13 cellular contexts compared by ENCODE assay signal in genomic region chr6:87806098-87806497, GRCh38.
A peak's percentile ranks its signal among the peaks of the same experiment; 100 is the strongest.
DNase-seq lines count a peak whose midpoint lies in the region; ATAC-seq and TF ChIP-seq lines count a peak whose summit lies in the region.
"Had no signal": no experiment of that assay in that cellular context is flagged by ENCODE, and none has a peak within 500 bp of the region (broad histone marks: within the 10 kb centered on the region; RNA-seq: fewer than 3 reads in every experiment).

No MANE protein-coding gene starts in this region.

- no peak overlapping the region; the same call in 1 of the 2 replicates for H3K9ac ChIP-seq in OCI-LY3 (ENCODE audit: low read length)
- H3K9ac ChIP-seq: BLaER1 treated with 17β-estradiol and CSF1 and Interleukin-3, amounts not matched to agents 10 nM and 100 nM had no signal

- H3K27ac Mint-ChIP-seq in activated T-cell treated with anti-CD3 and anti-CD28 coated beads, Interleukin-2, amount 50 U/mL, for 24 hours, result peak overlapping the region; percentile 16
- H3K27ac Mint-ChIP-seq in GM23338 (no peak overlapping the region), nephron progenitor cell (peak overlapping the region; percentile 30)

- no peaks in the 10 kb centered on the region for H3F3A ChIP-seq in GM23338 (replicated peaks; ENCODE audit: low read depth)

- no peaks in the 10 kb centered on the region for H3K9me3 ChIP-seq in OCI-LY3 (ENCODE audit: insufficient read depth, low read length)
- no peaks in the 10 kb centered on the region for H3K9me3 ChIP-seq in WERI-Rb-1 (ENCODE audit: severe bottlenecking)
- H3K9me3 ChIP-seq: BLaER1 treated with 17β-estradiol and CSF1 and Interleukin-3, amounts not matched to agents 10 nM and 100 nM had no signal

- peaks cover 25% of the 10 kb centered on the region for H3K4me1 Mint-ChIP-seq in activated T-cell treated with anti-CD3 and anti-CD28 coated beads, Interleukin-2, amount 50 U/mL, for 24 hours (ENCODE audit: low read depth)
- no peaks in the 10 kb centered on the region for H3K4me1 Mint-ChIP-seq in GM23338
- H3K4me1 Mint-ChIP-seq in nephron progenitor cell, result peaks cover 11% of the 10 kb centered on the region

- H3K27ac ChIP-seq in GM23338 (ENCODE audit: low read depth) (no peak overlapping the region), OCI-LY3 (ENCODE audit: low read length) (peak overlapping the region; percentile 61), WERI-Rb-1 (no peak overlapping the region)
- H3K27ac ChIP-seq: BLaER1 treated with 17β-estradiol and CSF1 and Interleukin-3, amounts not matched to agents 10 nM and 100 nM had no signal

- H3K36me3 Mint-ChIP-seq in activated T-cell treated with anti-CD3 and anti-CD28 coated beads, Interleukin-2, amount 50 U/mL, for 24 hours (ENCODE audit: low read depth), result no peaks in the 10 kb centered on the region
- H3K36me3 Mint-ChIP-seq in GM23338 (ENCODE audit: low read depth), result no peaks in the 10 kb centered on the region
- H3K36me3 Mint-ChIP-seq in nephron progenitor cell (ENCODE audit: low read depth), result no peaks in the 10 kb centered on the region

- H3K4me3 ChIP-seq in GM23338 (no peak overlapping the region), OCI-LY3 (ENCODE audit: low read length) (no peak overlapping the region), WERI-Rb-1 (ENCODE audit: low read depth, low read length) (no peak overlapping the region)
- H3K4me3 ChIP-seq: BLaER1 treated with 17β-estradiol and CSF1 and Interleukin-3, amounts not matched to agents 10 nM and 100 nM had no signal

- peaks cover 39% of the 10 kb centered on the region for H3K27me3 Mint-ChIP-seq in activated T-cell treated with anti-CD3 and anti-CD28 coated beads, Interleukin-2, amount 50 U/mL, for 24 hours
- H3K27me3 Mint-ChIP-seq in GM23338 (ENCODE audit: insufficient read depth, low read depth, poor library complexity), result peaks cover 8% of the 10 kb centered on the region
- peaks cover 13% of the 10 kb centered on the region for H3K27me3 Mint-ChIP-seq in nephron progenitor cell (ENCODE audit: low read depth, poor library complexity)

- ATAC-seq in GM23338, result no peak
- ATAC-seq in GM19463 (IDR thresholded peaks at IDR 0.05; ENCODE audit: unreplicated experiment), result no peak

- no peaks in the 10 kb centered on the region for H3K9me3 Mint-ChIP-seq in activated T-cell treated with anti-CD3 and anti-CD28 coated beads, Interleukin-2, amount 50 U/mL, for 24 hours
- H3K9me3 Mint-ChIP-seq in GM23338 (no peaks in the 10 kb centered on the region), nephron progenitor cell (no peaks in the 10 kb centered on the region)

- no peak overlapping the region for H3K4me3 Mint-ChIP-seq in activated T-cell treated with anti-CD3 and anti-CD28 coated beads, Interleukin-2, amount 50 U/mL, for 24 hours
- H3K4me3 Mint-ChIP-seq in GM23338 (no peak overlapping the region), nephron progenitor cell (no peak overlapping the region)

- H3K27me3 ChIP-seq in GM23338 (ENCODE audit: insufficient read depth), result no peaks in the 10 kb centered on the region
- H3K27me3 ChIP-seq in OCI-LY3 (ENCODE audit: low read depth, low read length), result no peaks in the 10 kb centered on the region
- H3K27me3 ChIP-seq in WERI-Rb-1 (ENCODE audit: insufficient read depth, low read depth, severe bottlenecking), result no peaks in the 10 kb centered on the region
- H3K27me3 ChIP-seq: BLaER1 treated with 17β-estradiol and CSF1 and Interleukin-3, amounts not matched to agents 10 nM and 100 nM had no signal

- H3K4me1 ChIP-seq in GM23338 (ENCODE audit: insufficient read depth) (no peaks in the 10 kb centered on the region), OCI-LY3 (ENCODE audit: low read length) (peaks cover 49% of the 10 kb centered on the region)
- H3K4me1 ChIP-seq: BLaER1 treated with 17β-estradiol and CSF1 and Interleukin-3, amounts not matched to agents 10 nM and 100 nM had no signal

- no peak for TF ChIP-seq CTCF in GM23338 (conservative IDR thresholded peaks at IDR 0.05; ENCODE audit: low read depth in 2 of 2)
- TF ChIP-seq CTCF in OCI-LY3 (IDR thresholded peaks at IDR 0.05; ENCODE audit: low read depth, low read length), result no peak
- TF ChIP-seq CTCF in nephron progenitor cell (IDR thresholded peaks at IDR 0.05), result no peak
- no peak for TF ChIP-seq CTCF in WERI-Rb-1 (IDR thresholded peaks at IDR 0.05; ENCODE audit: low read depth, low read length)

- DNase-seq in activated T-cell treated with anti-CD3 and anti-CD28 coated beads, Interleukin-2, amount 50 U/mL, for 24 hours, result no peak
- no peak for DNase-seq in activated T-cell treated with anti-CD3 and anti-CD28 coated beads, Interleukin-2, amount 50 U/mL, for 48 hours
- DNase-seq in GM23338 (ENCODE audit: low spot score) (no peak), nephron progenitor cell (no peak), WERI-Rb-1 (no peak), NCI-H510A treated with DMSO at 0.1 percent for 48 hours (lab: John Stamatoyannopoulos, UW) (no peak)
- DNase-seq: 8988T, NCI-H146, NCI-H510A, SIG-M5 had no signal

- H3K79me2 ChIP-seq in GM23338 (replicated peaks; ENCODE audit: insufficient read depth) (no peaks in the 10 kb centered on the region), OCI-LY3 (ENCODE audit: low read length) (no peaks in the 10 kb centered on the region)

- H3K4me2 ChIP-seq in GM23338 (no peak overlapping the region), OCI-LY3 (ENCODE audit: low read length) (peak overlapping the region; percentile 45)
- H3K4me2 ChIP-seq: BLaER1 treated with 17β-estradiol and CSF1 and Interleukin-3, amounts not matched to agents 10 nM and 100 nM had no signal

- no peaks in the 10 kb centered on the region for H3K36me3 ChIP-seq in GM23338 (ENCODE audit: insufficient read depth)
- no peaks in the 10 kb centered on the region for H3K36me3 ChIP-seq in OCI-LY3 (replicated peaks; ENCODE audit: low read depth, low read length)
- H3K36me3 ChIP-seq in WERI-Rb-1, result no peaks in the 10 kb centered on the region
- H3K36me3 ChIP-seq: BLaER1 treated with 17β-estradiol and CSF1 and Interleukin-3, amounts not matched to agents 10 nM and 100 nM had no signal

- H3K9me2 ChIP-seq in GM23338 (ENCODE audit: insufficient read depth), result peaks cover 4% of the 10 kb centered on the region; the same call in 1 of the 2 replicates

- H4K20me1 ChIP-seq in GM23338 (replicated peaks; ENCODE audit: insufficient read depth) (no peaks in the 10 kb centered on the region), OCI-LY3 (ENCODE audit: insufficient read depth, low read length) (no peaks in the 10 kb centered on the region)
- H4K20me1 ChIP-seq: BLaER1 treated with 17β-estradiol and CSF1 and Interleukin-3, amounts not matched to agents 10 nM and 100 nM had no signal

- peak overlapping the region; percentile 80; the same call in 1 of the 2 replicates for H2AFZ ChIP-seq in GM23338
- no peak overlapping the region for H2AFZ ChIP-seq in OCI-LY3 (ENCODE audit: low read depth, low read length)

TF ChIP-seq in GM23338, 12 proteins besides CTCF, POLR2A, EP300 and RAD21 (continues in another document):
- TF ChIP-seq EZH2 (IDR thresholded peaks at IDR 0.05; ENCODE audit: low read depth, unreplicated experiment), result no peak
- TF ChIP-seq STAT1 (IDR thresholded peaks at IDR 0.05; ENCODE audit: unreplicated experiment), result no peak
- no peak for TF ChIP-seq JUNB (IDR thresholded peaks at IDR 0.05; ENCODE audit: unreplicated experiment)
- TF ChIP-seq NANOG (IDR thresholded peaks at IDR 0.05; ENCODE audit: borderline replicate concordance), result no peak
- no peak for TF ChIP-seq REST (IDR thresholded peaks at IDR 0.05; ENCODE audit: unreplicated experiment)
- TF ChIP-seq ETS1 (IDR thresholded peaks at IDR 0.05), result no peak
- no peak for TF ChIP-seq CREB1 (CRISPR knock-in tag; IDR thresholded peaks at IDR 0.05; ENCODE audit: low read depth)
- TF ChIP-seq ZNF331 (CRISPR knock-in tag; IDR thresholded peaks at IDR 0.05; ENCODE audit: low read depth), result no peak
- TF ChIP-seq POLR2AphosphoS5 (IDR thresholded peaks at IDR 0.05; ENCODE audit: low read depth), result no peak
